In the genomic region with DNA sequence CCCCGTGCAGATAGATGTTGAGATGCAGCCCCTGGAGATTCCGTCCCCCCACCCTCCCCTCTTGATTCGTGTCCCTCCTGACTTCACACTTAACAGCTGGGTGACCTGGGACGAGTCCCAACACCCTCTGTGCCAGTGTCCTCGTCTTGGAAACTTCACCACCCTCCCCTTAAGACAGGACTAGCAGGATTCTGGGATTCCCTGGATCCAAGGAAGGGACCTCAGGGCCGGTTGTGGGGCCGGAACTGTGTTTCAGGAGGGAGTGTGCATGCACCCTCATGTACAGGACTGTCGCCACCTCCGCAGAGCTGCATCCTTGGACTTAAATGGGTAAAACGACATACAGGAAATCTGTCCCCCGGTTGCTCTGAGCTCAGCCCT, we compare ENCODE assay signal across 8 cellular contexts. TPM values are rescaled to one million over a fixed set of nuclear protein-coding genes. Genes with fewer than 3 reads are reported as not detected.
A peak's percentile ranks its signal among the peaks of the same experiment; 100 is the strongest.
DNase-seq lines count a peak whose midpoint lies in the region; TF ChIP-seq lines count a peak whose summit lies in the region.

No MANE protein-coding gene starts in this region.

- H3K9me3 ChIP-seq in BE2C (no peaks in the 10 kb centered on the region), iPS DF 6.9 (ENCODE audit: control insufficient read depth, insufficient read depth, low read length) (no peaks in the 10 kb centered on the region), spleen (no peaks in the 10 kb centered on the region)

- no peak for DNase-seq in BE2C
- peak; percentile 28 for DNase-seq in HT-29 (ENCODE audit: low spot score)
- peak; percentile 61 for DNase-seq in activated naive CD4-positive, alpha-beta T cell treated with anti-CD3 and anti-CD28 coated beads for 36 hours
- DNase-seq in iPS DF 6.9 (ENCODE audit: low read depth, low spot score): no peak
- DNase-seq in spleen: peak; percentile 83
- no peak for DNase-seq in NCI-H1436 treated with DMSO at 0.1 percent for 48 hours (lab: John Stamatoyannopoulos, UW)
- DNase-seq in NCI-H1930 (lab: John Stamatoyannopoulos, UW): no peak
- no peak for DNase-seq in HPDE6-E6E7 (ENCODE audit: extremely low spot score)

- no peaks in the 10 kb centered on the region for H3K27me3 Mint-ChIP-seq in activated naive CD4-positive, alpha-beta T cell treated with anti-CD3 and anti-CD28 coated beads for 36 hours (ENCODE audit: low read depth)

- peak overlapping the region; percentile 100 for H3K4me3 Mint-ChIP-seq in activated naive CD4-positive, alpha-beta T cell treated with anti-CD3 and anti-CD28 coated beads for 36 hours

- peaks cover 15% of the 10 kb centered on the region for H3K36me3 Mint-ChIP-seq in activated naive CD4-positive, alpha-beta T cell treated with anti-CD3 and anti-CD28 coated beads for 36 hours (ENCODE audit: low read depth)

- no peak for TF ChIP-seq POLR2A in spleen (IDR thresholded peaks at IDR 0.05)

- H3K4me1 Mint-ChIP-seq in activated naive CD4-positive, alpha-beta T cell treated with anti-CD3 and anti-CD28 coated beads for 36 hours (ENCODE audit: low read depth): peaks cover 61% of the 10 kb centered on the region

- intact Hi-C loops in activated naive CD4-positive, alpha-beta T cell treated with anti-CD3 and anti-CD28 coated beads for 36 hours (cut with micrococcal nuclease): loop anchor here (5.0 to 10.0 kb wide), 3 partner anchors 328 to 1949 kb away; a partner anchor contains a TSS
- intact Hi-C loops in spleen (cut with DNase I; ENCODE audit: low total_unique reads): loop anchor here (5.0 kb wide), 1 partner anchor 51 kb away; no protein-coding TSS in a partner anchor

- CTCF ChIA-PET in activated naive CD4-positive, alpha-beta T cell treated with anti-CD3 and anti-CD28 coated beads for 36 hours (lab: Charles Lee): interaction anchor here (0.6 to 1.7 kb wide), 3 partner anchors 49 to 186 kb away, joined by 3 to 5 read pairs (median 4); no protein-coding TSS in a partner anchor

- H3K4me3 ChIP-seq in BE2C (ENCODE audit: low read depth, low read length) (peak overlapping the region; percentile 71), iPS DF 6.9 (ENCODE audit: low read length) (peak overlapping the region; percentile 89; the same call in 1 of the 2 replicates), spleen (peak overlapping the region; percentile 57 to 96 (median 86))

- H3K27ac ChIP-seq in iPS DF 6.9 (ENCODE audit: low read length) (no peak overlapping the region), spleen (peak overlapping the region; percentile 75 to 97 (median 90))

- no peaks in the 10 kb centered on the region for H3K27me3 ChIP-seq in BE2C
- no peaks in the 10 kb centered on the region for H3K27me3 ChIP-seq in iPS DF 6.9 (ENCODE audit: control insufficient read depth, insufficient read depth, low read length)
- H3K27me3 ChIP-seq in spleen (replicated peaks in 1 of 7): no peaks in the 10 kb centered on the region

- H3K27ac Mint-ChIP-seq in activated naive CD4-positive, alpha-beta T cell treated with anti-CD3 and anti-CD28 coated beads for 36 hours: peak overlapping the region; percentile 88

- H3K4me1 ChIP-seq in BE2C (no peaks in the 10 kb centered on the region; the same call in 1 of the 2 replicates), iPS DF 6.9 (ENCODE audit: control insufficient read depth, insufficient read depth, low read length) (no peaks in the 10 kb centered on the region; the same call in 1 of the 2 replicates), spleen (peaks cover 51 to 80% (median 70%) of the 10 kb centered on the region in 6 donors)

- H3K9me3 Mint-ChIP-seq in activated naive CD4-positive, alpha-beta T cell treated with anti-CD3 and anti-CD28 coated beads for 36 hours: no peaks in the 10 kb centered on the region

- no peak for TF ChIP-seq CTCF in BE2C (IDR thresholded peaks at IDR 0.05; ENCODE audit: low read depth, low read length)
- no peak for TF ChIP-seq CTCF in spleen (IDR thresholded peaks at IDR 0.05 in 8 of 11, conservative IDR thresholded peaks at IDR 0.05 in 3 of 11)

- no CpG with 5 or more reads among the region's 11 CpGs for WGBS in iPS DF 6.9 (ENCODE audit: insufficient coverage, insufficient read length)
- WGBS in spleen, 5 donors: 0 to 2% (median 1%) methylated on average over 10 to 11 of the region's 11 CpGs

- H3K36me3 ChIP-seq in BE2C: peaks cover 5% of the 10 kb centered on the region; the same call in 1 of the 2 replicates
- 0 out of 2 replicates have a peak, but pooled peaks cover under 1% of the 10 kb centered on the region for H3K36me3 ChIP-seq in iPS DF 6.9 (ENCODE audit: control insufficient read depth, insufficient read depth, low read length)
- H3K36me3 ChIP-seq in spleen: peaks cover 0 to 31% (median under 1%) of the 10 kb centered on the region in 6 donors

RNA-seq across cellular contexts. Expression of a gene that starts 1.0 kb away (rescaled TPM):
- 29.7 TPM for polyA plus RNA-seq in BE2C (2012; ENCODE audit: insufficient read depth, insufficient read length, low read depth)
- 63.4 and 67.9 TPM in 2 replicates for total RNA-seq in HT-29 (2014; rRNA removed; shearing (Covaris generic))
- 10 to 100 TPM; 73.1 to 78.6 TPM for total RNA-seq in activated naive CD4-positive, alpha-beta T cell treated with anti-CD3 and anti-CD28 coated beads for 36 hours
- 100 to 1,000 TPM; 232 to 329 (median 281) TPM for total RNA-seq in spleen
- polyA plus RNA-seq in spleen: 100 to 1,000 TPM in 2 of 3 donors, 10 to 100 TPM in 1; 70.5 to 192 (median 190) TPM

RNA-seq across cellular contexts. Expression of a gene that starts 1.3 kb away (rescaled TPM):
- 8.5 TPM for polyA plus RNA-seq in BE2C (2012; ENCODE audit: insufficient read depth, insufficient read length, low read depth)
- total RNA-seq in HT-29 (2014; rRNA removed; shearing (Covaris generic)): 9.1 and 11.7 TPM in 2 replicates
- total RNA-seq in activated naive CD4-positive, alpha-beta T cell treated with anti-CD3 and anti-CD28 coated beads for 36 hours: 10 to 100 TPM; 47.3 to 48.8 TPM
- total RNA-seq in spleen: 10 to 100 TPM in 5 of 7 donors, 1 to 10 TPM in 2; 7.7 to 15.3 (median 13.2) TPM
- 10 to 100 TPM; 20.5 to 24.5 (median 22.6) TPM for polyA plus RNA-seq in spleen

RNA-seq across cellular contexts. Expression of a gene that starts 49.9 kb away (rescaled TPM):
- polyA plus RNA-seq in BE2C (2012; ENCODE audit: insufficient read depth, insufficient read length, low read depth): 0.11 TPM
- not detected in 2 replicates for total RNA-seq in HT-29 (2014; rRNA removed; shearing (Covaris generic))
- total RNA-seq in activated naive CD4-positive, alpha-beta T cell treated with anti-CD3 and anti-CD28 coated beads for 36 hours: under 1 TPM; 0.41 to 0.44 TPM
- total RNA-seq in spleen: 10 to 100 TPM in 5 of 7 donors, 1 to 10 TPM in 2; 4.5 to 18.7 (median 12.0) TPM
- polyA plus RNA-seq in spleen: 1 to 10 TPM; 2.1 to 4.4 (median 4.1) TPM

Comparison
In these comparisons a context has a peak if more than half of its experiments do, and no peak if none do; other contexts are left out.
1. DNase-seq: peak in HT-29 (single experiment), activated naive CD4-positive, alpha-beta T cell treated with anti-CD3 and anti-CD28 coated beads for 36 hours (single experiment) and spleen (single experiment); none in BE2C (single experiment), iPS DF 6.9 (single experiment), NCI-H1436 treated with DMSO at 0.1 percent for 48 hours (single experiment), NCI-H1930 (0 of 2) and HPDE6-E6E7 (single experiment).
2. Peak in every context shown above with its lines, with median percentiles within 50 percentile points of each other: H3K4me3 ChIP-seq.